In the genomic region with DNA sequence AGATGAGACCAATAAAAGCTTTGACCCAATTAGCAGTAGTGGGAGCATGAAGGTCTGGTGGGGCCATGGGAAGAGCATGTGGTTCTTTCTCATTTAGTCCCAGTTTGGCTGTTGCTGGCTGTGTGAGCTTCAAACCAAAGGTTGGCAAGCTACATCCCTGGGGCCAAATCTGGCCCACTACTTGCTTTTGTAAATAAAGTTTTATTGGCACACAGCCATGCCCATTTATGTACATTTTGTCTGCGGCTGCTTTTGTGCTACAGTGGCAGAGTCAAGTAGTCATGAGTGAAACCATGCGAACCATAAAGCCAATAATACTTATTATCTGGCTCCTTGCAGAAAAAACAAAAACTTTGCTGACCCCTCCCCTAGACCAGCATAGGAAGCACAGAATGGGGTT, we compare ENCODE assay signal across 23 cellular contexts.
"Had no signal": no experiment of that assay in that cellular context is flagged by ENCODE, and none has a peak within 500 bp of the region (broad histone marks: within the 10 kb centered on the region; RNA-seq: fewer than 3 reads in every experiment).

No MANE protein-coding gene starts in this region.

- FAIRE-seq: RCC 7860 had no signal

- ATAC-seq: T-cell had no signal

- H3K27ac Mint-ChIP-seq: T-cell; T-helper 1 cell treated with Interleukin-12 subunit alpha and Interleukin-12 subunit beta and Interleukin-4 antibody, amounts not matched to agents 30 μg/mL and 1 μg/mL, for 36 hours had no signal

- H3K36me3 Mint-ChIP-seq: IgD-negative memory B cell, T-cell had no signal

- H3K9me3 Mint-ChIP-seq: T-cell; T-helper 1 cell treated with Interleukin-12 subunit alpha and Interleukin-12 subunit beta and Interleukin-4 antibody, amounts not matched to agents 30 μg/mL and 1 μg/mL, for 36 hours had no signal

- H3K9ac ChIP-seq: SK-N-SH had no signal

- H3K4me2 ChIP-seq: SK-N-SH had no signal

- H3K9me3 ChIP-seq: SK-N-SH had no signal

- H3K27ac ChIP-seq: HL-60, RWPE1 had no signal

- H3K4me3 Mint-ChIP-seq: IgD-negative memory B cell; T-cell; T-helper 1 cell treated with Interleukin-12 subunit alpha and Interleukin-12 subunit beta and Interleukin-4 antibody, amounts not matched to agents 30 μg/mL and 1 μg/mL, for 36 hours had no signal

- DNase-seq: KBM-7, MV-4-11, NCI-H1048, NCI-H1105, NCI-H1417, NCI-H1436 treated with DMSO at 0.1 percent for 48 hours, NCI-H1694, NCI-H187 treated with DMSO at 0.1 percent for 48 hours, NCI-H2029 treated with DMSO at 0.1 percent for 48 hours, NCI-H2107, NCI-H226, NCI-H524, NCI-H526 treated with DMSO at 0.1 percent for 48 hours, NCI-H774, SHP77, SK-N-SH, SW 1271, T-cell had no signal
